In the genomic region with DNA sequence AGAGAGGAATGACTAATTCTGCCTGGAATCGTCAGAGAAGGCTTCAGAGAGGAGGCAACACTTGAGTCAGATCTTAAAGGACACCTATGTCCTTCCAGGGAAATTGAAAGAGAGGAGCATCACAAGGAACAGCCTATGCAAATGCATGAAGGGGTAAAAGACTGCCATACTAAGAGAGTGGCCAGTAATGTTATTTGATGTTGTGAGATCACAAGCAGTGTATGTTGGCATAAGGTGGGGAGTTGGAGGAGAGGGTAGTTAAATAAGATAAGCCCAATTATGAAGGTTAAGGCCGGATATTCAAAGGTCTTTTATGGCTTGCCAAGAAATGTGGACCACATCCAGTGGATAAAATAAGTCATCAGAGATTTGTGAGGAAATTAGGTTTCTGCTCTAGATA, we compare ENCODE assay signal across 33 cellular contexts.
"Had no signal": no experiment of that assay in that cellular context is flagged by ENCODE, and none has a peak within 500 bp of the region (broad histone marks: within the 10 kb centered on the region; RNA-seq: fewer than 3 reads in every experiment).

No MANE protein-coding gene starts in this region.

- H3K36me3 Mint-ChIP-seq: activated naive CD8-positive, alpha-beta T cell had no signal

- H3K27me3 Mint-ChIP-seq: dendritic cell treated with granulocyte-macrophage colony-stimulating factor and Interleukin-4, amounts not matched to agents 40 ng/mL and 50 ng/mL, for 4 days had no signal

- DNase-seq: activated B cell treated with CpG ODN at 0.5 μM for 24 hours; activated CD4-positive, alpha-beta T cell treated with anti-CD3 and anti-CD28 coated beads for 48 hours; activated CD4-positive, alpha-beta T cell treated with anti-CD3 and anti-CD28 coated beads, Interleukin-2, amount 50 U/mL, for 1 hour; activated CD4-positive, alpha-beta T cell treated with anti-CD3 and anti-CD28 coated beads, Interleukin-2, amount 50 U/mL, for 48 hours; activated CD8-positive, alpha-beta memory T cell treated with anti-CD3 and anti-CD28 coated beads for 24 hours; activated CD8-positive, alpha-beta T cell treated with anti-CD3 and anti-CD28 coated beads for 36 hours; activated effector memory CD4-positive, alpha-beta T cell treated with Interleukin-2 at 50 U/mL for 16 hours; activated gamma-delta T cell treated with Interleukin-2 at 50 U/mL for 16 hours; activated naive CD4-positive, alpha-beta T cell treated with anti-CD3 and anti-CD28 coated beads, Interleukin-2, amount 50 U/mL, for 16 hours; activated naive CD4-positive, alpha-beta T cell treated with Interleukin-2 at 50 U/mL for 16 hours; activated T-cell treated with anti-CD3 and anti-CD28 coated beads, Interleukin-2, amount 50 U/mL, for 4 hours; amniotic stem cell; anterior cingulate cortex; body of pancreas; central memory CD4-positive, alpha-beta T cell; cerebellar nuclear complex; dorsolateral prefrontal cortex; effector memory CD4-positive, alpha-beta T cell; endodermal cell; foreskin fibroblast; head of caudate nucleus; T-helper 1 cell; T-helper 17 cell; T1000; WERI-Rb-1 had no signal

- H3K9me3 Mint-ChIP-seq: activated B cell treated with CpG ODN at 0.5 μM for 24 hours; activated CD8-positive, alpha-beta T cell treated with anti-CD3 and anti-CD28 coated beads for 36 hours; activated T-cell treated with anti-CD3 and anti-CD28 coated beads, Interleukin-2, amount 50 U/mL, for 4 hours; activated T-helper 17 cell treated with anti-CD3 and anti-CD28 coated beads, Interleukin-2, amount 50 U/mL, for 72 hours; dendritic cell treated with granulocyte-macrophage colony-stimulating factor and Interleukin-4, amounts not matched to agents 40 ng/mL and 50 ng/mL, for 4 days; endodermal cell; T-helper 2 cell treated with Interferon-gamma antibody and Interleukin-4, amounts not matched to agents 5 μg/mL and 100 μg/mL, for 36 hours had no signal

- ATAC-seq: activated CD4-positive, CD25-positive, alpha-beta regulatory T cell treated with anti-CD3 and anti-CD28 coated beads, Interleukin-2, amount 50 U/mL, for 24 hours; activated CD8-positive, alpha-beta T cell treated with anti-CD3 and anti-CD28 coated beads for 36 hours; activated T-cell treated with anti-CD3 and anti-CD28 coated beads, Interleukin-2, amount 50 U/mL, for 4 hours; activated T-helper 17 cell treated with anti-CD3 and anti-CD28 coated beads, Interleukin-2, amount 50 U/mL, for 72 hours; body of pancreas; esophagus mucosa; T-helper 17 cell had no signal

- H3K4me1 Mint-ChIP-seq: activated T-helper 17 cell treated with anti-CD3 and anti-CD28 coated beads, Interleukin-2, amount 50 U/mL, for 72 hours; T-helper 17 cell had no signal

- H3K4me3 Mint-ChIP-seq: activated B cell treated with CpG ODN at 0.5 μM for 24 hours; activated CD8-positive, alpha-beta T cell treated with anti-CD3 and anti-CD28 coated beads for 36 hours; activated naive CD8-positive, alpha-beta T cell; activated T-cell treated with anti-CD3 and anti-CD28 coated beads, Interleukin-2, amount 50 U/mL, for 4 hours; activated T-helper 17 cell treated with anti-CD3 and anti-CD28 coated beads, Interleukin-2, amount 50 U/mL, for 72 hours; dendritic cell treated with granulocyte-macrophage colony-stimulating factor and Interleukin-4, amounts not matched to agents 40 ng/mL and 50 ng/mL, for 4 days; endodermal cell; T-helper 17 cell; T-helper 2 cell treated with Interferon-gamma antibody and Interleukin-4, amounts not matched to agents 5 μg/mL and 100 μg/mL, for 36 hours had no signal

- H3K27ac ChIP-seq: body of pancreas, cardiac muscle cell, coronary artery, dorsolateral prefrontal cortex, WERI-Rb-1 had no signal

- H3K4me1 ChIP-seq: body of pancreas had no signal

- H3K4me3 ChIP-seq: body of pancreas, cardiac muscle cell, coronary artery, dorsolateral prefrontal cortex had no signal

- H3K9me3 ChIP-seq: body of pancreas had no signal

- H3K36me3 ChIP-seq: cardiac muscle cell, WERI-Rb-1 had no signal

- H3K27me3 ChIP-seq: body of pancreas, cardiac muscle cell, dorsolateral prefrontal cortex had no signal

- H3K27ac Mint-ChIP-seq: activated B cell treated with CpG ODN at 0.5 μM for 24 hours; activated CD8-positive, alpha-beta T cell treated with anti-CD3 and anti-CD28 coated beads for 36 hours; activated naive CD8-positive, alpha-beta T cell; activated T-helper 17 cell treated with anti-CD3 and anti-CD28 coated beads, Interleukin-2, amount 50 U/mL, for 72 hours; dendritic cell treated with granulocyte-macrophage colony-stimulating factor and Interleukin-4, amounts not matched to agents 40 ng/mL and 50 ng/mL, for 4 days; endodermal cell; T-helper 17 cell; T-helper 2 cell treated with Interferon-gamma antibody and Interleukin-4, amounts not matched to agents 5 μg/mL and 100 μg/mL, for 36 hours had no signal
